ENCODE assay signal across 36 cellular contexts in genomic region chr18:23977103-23977502, GRCh38.
"Had no signal": no experiment of that assay in that cellular context is flagged by ENCODE, and none has a peak within 500 bp of the region (broad histone marks: within the 10 kb centered on the region; RNA-seq: fewer than 3 reads in every experiment).

No MANE protein-coding gene starts in this region.

- H3K9me3 ChIP-seq: adrenal gland, body of pancreas, breast epithelium had no signal

- H3K27me3 ChIP-seq: adrenal gland, body of pancreas, brain microvascular endothelial cell, breast epithelium had no signal

- ATAC-seq: activated T-helper 17 cell treated with anti-CD3 and anti-CD28 coated beads, Interleukin-2, amount 50 U/mL, for 72 hours; body of pancreas had no signal

- DNase-seq: activated B cell treated with CpG ODN at 0.5 μM for 24 hours; activated CD4-positive, alpha-beta memory T cell treated with anti-CD3 and anti-CD28 coated beads for 36 hours; activated CD4-positive, alpha-beta T cell treated with anti-CD3 and anti-CD28 coated beads for 4 hours; activated CD4-positive, alpha-beta T cell treated with anti-CD3 and anti-CD28 coated beads, Interleukin-2, amount 50 U/mL, for 1 hour; activated CD4-positive, alpha-beta T cell treated with anti-CD3 and anti-CD28 coated beads, Interleukin-2, amount 50 U/mL, for 4 hours; activated CD4-positive, CD25-positive, alpha-beta regulatory T cell treated with anti-CD3 and anti-CD28 coated beads, Interleukin-2, amount 50 U/mL, for 72 hours; activated CD8-positive, alpha-beta memory T cell treated with anti-CD3 and anti-CD28 coated beads, Interleukin-2, amount 50 U/mL, for 4 hours; activated effector memory CD4-positive, alpha-beta T cell treated with anti-CD3 and anti-CD28 coated beads, Interleukin-2, amount 50 U/mL, for 16 hours; activated gamma-delta T cell treated with Interleukin-2 at 50 U/mL for 16 hours; activated naive CD4-positive, alpha-beta T cell; activated naive CD4-positive, alpha-beta T cell treated with anti-CD3 and anti-CD28 coated beads for 36 hours; activated naive CD8-positive, alpha-beta T cell treated with anti-CD3 and anti-CD28 coated beads for 36 hours; activated T-cell treated with anti-CD3 and anti-CD28 coated beads for 4 hours; activated T-cell treated with anti-CD3 and anti-CD28 coated beads, Interleukin-2, amount 50 U/mL, for 1 hour; activated T-cell treated with anti-CD3 and anti-CD28 coated beads, Interleukin-2, amount 50 U/mL, for 4 hours; activated T-cell treated with anti-CD3 and anti-CD28 coated beads, Interleukin-2, amount 50 U/mL, for 72 hours; adrenal gland; amniotic stem cell; aorta; body of pancreas; brain microvascular endothelial cell; central memory CD4-positive, alpha-beta T cell; T-helper 1 cell; T-helper 2 cell; T-helper 9 cell had no signal

- H3K27ac Mint-ChIP-seq: activated B cell treated with CpG ODN at 0.5 μM for 24 hours; activated CD4-positive, alpha-beta T cell treated with anti-CD3 and anti-CD28 coated beads, Interleukin-2, amount 10 ng/mL, durations not matched to agents 24 days and 14 days; activated naive CD4-positive, alpha-beta T cell treated with anti-CD3 and anti-CD28 coated beads, Interleukin-2, amount 50 U/mL, for 72 hours; activated T-helper 1 cell treated with anti-CD3 and anti-CD28 coated beads, Interleukin-12 subunit alpha, Interleukin-12 subunit beta, Interleukin-2, Interleukin-4 antibody, amounts not matched to agents 30 ng/mL and 10 ng/mL and 1 ng/mL, durations not matched to agents 14 hours and 24 hours and 36 hours; activated T-helper 17 cell treated with anti-CD3 and anti-CD28 coated beads, Interleukin-2, amount 50 U/mL, for 72 hours; T-helper 1 cell treated with Interleukin-12 subunit alpha and Interleukin-12 subunit beta and Interleukin-4 antibody, amounts not matched to agents 30 μg/mL and 1 μg/mL, for 36 hours; T-helper 2 cell treated with Interferon-gamma antibody and Interleukin-4, amounts not matched to agents 5 μg/mL and 100 μg/mL, for 36 hours had no signal

- H3K9me3 Mint-ChIP-seq: activated B cell treated with CpG ODN at 0.5 μM for 24 hours had no signal

- H3K4me3 Mint-ChIP-seq: activated B cell treated with CpG ODN at 0.5 μM for 24 hours; activated CD4-positive, alpha-beta memory T cell treated with anti-CD3 and anti-CD28 coated beads for 36 hours; activated CD4-positive, alpha-beta T cell treated with anti-CD3 and anti-CD28 coated beads, Interleukin-2, amount 10 ng/mL, durations not matched to agents 24 days and 14 days; activated CD8-positive, alpha-beta T cell treated with anti-CD3 and anti-CD28 coated beads for 36 hours; activated naive CD4-positive, alpha-beta T cell treated with anti-CD3 and anti-CD28 coated beads for 36 hours; activated naive CD8-positive, alpha-beta T cell treated with anti-CD3 and anti-CD28 coated beads for 36 hours; activated T-cell treated with anti-CD3 and anti-CD28 coated beads, Interleukin-2, amount 50 U/mL, for 4 hours; activated T-cell treated with anti-CD3 and anti-CD28 coated beads, Interleukin-2, amount 50 U/mL, for 72 hours; activated T-helper 1 cell treated with anti-CD3 and anti-CD28 coated beads, Interleukin-12 subunit alpha, Interleukin-12 subunit beta, Interleukin-2, Interleukin-4 antibody, amounts not matched to agents 30 ng/mL and 10 ng/mL and 1 ng/mL, durations not matched to agents 14 hours and 24 hours and 36 hours; T-helper 1 cell treated with Interleukin-12 subunit alpha and Interleukin-12 subunit beta and Interleukin-4 antibody, amounts not matched to agents 30 μg/mL and 1 μg/mL, for 36 hours; T-helper 2 cell treated with Interferon-gamma antibody and Interleukin-4, amounts not matched to agents 5 μg/mL and 100 μg/mL, for 36 hours had no signal

- H3K27me3 Mint-ChIP-seq: activated B cell treated with CpG ODN at 0.5 μM for 24 hours; activated CD8-positive, alpha-beta T cell treated with anti-CD3 and anti-CD28 coated beads for 36 hours; activated naive CD8-positive, alpha-beta T cell treated with anti-CD3 and anti-CD28 coated beads for 36 hours; activated T-helper 17 cell treated with anti-CD3 and anti-CD28 coated beads, Interleukin-2, amount 50 U/mL, for 72 hours had no signal

- H3K27ac ChIP-seq: adrenal gland, body of pancreas, brain microvascular endothelial cell, breast epithelium, VCaP had no signal

- H3K36me3 ChIP-seq: adrenal gland, brain microvascular endothelial cell, breast epithelium had no signal

- H3K4me1 ChIP-seq: body of pancreas, breast epithelium had no signal

- FAIRE-seq: astrocyte, TTC549 had no signal

- H3K4me3 ChIP-seq: adrenal gland, body of pancreas, breast epithelium had no signal
